Comparison of ENCODE assay signal across 22 cellular contexts in the genomic region with DNA sequence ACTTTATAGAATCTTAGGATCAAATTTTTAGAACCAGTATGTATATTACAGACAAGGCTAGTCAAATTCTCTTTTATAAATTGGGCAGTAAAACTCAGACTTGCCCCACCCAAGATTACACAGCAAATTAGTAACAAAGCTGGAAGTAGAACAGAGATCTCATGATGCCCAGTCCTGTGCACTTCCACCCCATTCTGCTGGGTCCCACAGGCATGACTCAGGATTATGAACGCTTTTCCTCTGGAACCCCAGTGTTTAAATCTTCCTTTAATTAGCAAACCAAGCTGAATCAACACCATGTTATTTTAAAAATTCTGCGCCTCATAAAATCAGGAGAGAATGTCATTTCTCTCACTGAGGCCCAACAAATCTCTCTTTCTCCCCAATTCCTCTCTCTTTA. TPM values are rescaled to one million over a fixed set of nuclear protein-coding genes. Genes with fewer than 3 reads are reported as not detected.
DNase-seq lines count a peak whose midpoint lies in the region; TF ChIP-seq lines count a peak whose summit lies in the region.
"Had no signal": no experiment of that assay in that cellular context is flagged by ENCODE, and none has a peak within 500 bp of the region (broad histone marks: within the 10 kb centered on the region; RNA-seq: fewer than 3 reads in every experiment).

No MANE protein-coding gene starts in this region.

- no peak overlapping the region for H3K4ac ChIP-seq in mesenchymal stem cell (ENCODE audit: low read depth in 1 of 2, low read length in 2 of 2)

- H2BK120ac ChIP-seq in mesenchymal stem cell (ENCODE audit: low read depth, low read length): no peak overlapping the region

- no peak overlapping the region for H3K23ac ChIP-seq in mesenchymal stem cell (ENCODE audit: low read length in 2 of 2)

- peak overlapping the region; percentile 84 for H3K9ac ChIP-seq in mesenchymal stem cell (ENCODE audit: low read length)

- WGBS in mesenchymal stem cell: 57% methylated on average over 2 of the region's 2 CpGs
- 88% methylated on average over 2 of the region's 2 CpGs for WGBS in prostate gland

- H4K91ac ChIP-seq in mesenchymal stem cell (ENCODE audit: low read length): no peak overlapping the region

- no peak overlapping the region for H3K27ac ChIP-seq in mesenchymal stem cell (ENCODE audit: low read length, poor library complexity, severe bottlenecking)
- no peak overlapping the region for H3K27ac ChIP-seq in prostate gland
- H3K27ac ChIP-seq: adrenal gland, left ventricle myocardium inferior had no signal

- H2BK15ac ChIP-seq in mesenchymal stem cell (ENCODE audit: low read depth, poor library complexity, severe bottlenecking): no peak overlapping the region

- no peak overlapping the region for H3K4me2 ChIP-seq in mesenchymal stem cell (ENCODE audit: low read length, poor library complexity, severe bottlenecking)
- H3K4me2 ChIP-seq: GM23338 had no signal

- in situ Hi-C loops in G401 (cut with HindIII; ENCODE audit: low sequenced_read_pairs): no loop called here

- no peak for TF ChIP-seq CTCF in epithelial cell of esophagus (IDR thresholded peaks at IDR 0.05; ENCODE audit: insufficient read depth, low read depth, low read length, missing control alignments)
- no peak for TF ChIP-seq CTCF in prostate gland (IDR thresholded peaks at IDR 0.05)

- no peaks in the 10 kb centered on the region for H3K4me1 ChIP-seq in mesenchymal stem cell (ENCODE audit: control insufficient read depth, insufficient read depth, low read depth, low read length)
- H3K4me1 ChIP-seq in prostate gland (replicated peaks): no peaks in the 10 kb centered on the region

- no peak overlapping the region for H3K18ac ChIP-seq in mesenchymal stem cell (ENCODE audit: low read depth in 1 of 2, low read length in 2 of 2)

- H3K4me3 ChIP-seq in epithelial cell of esophagus (ENCODE audit: low read length): no peak overlapping the region
- H3K4me3 ChIP-seq in mesenchymal stem cell (ENCODE audit: insufficient read depth in 1 of 2, low read depth in 1 of 2, low read length in 2 of 2): no peak overlapping the region
- no peak overlapping the region for H3K4me3 ChIP-seq in prostate gland
- H3K4me3 ChIP-seq: adrenal gland, GM23338, left ventricle myocardium inferior had no signal

- H3K79me1 ChIP-seq in mesenchymal stem cell (replicated peaks; ENCODE audit: low read length, poor library complexity, severe bottlenecking): no peaks in the 10 kb centered on the region

- H2AFZ ChIP-seq in mesenchymal stem cell (ENCODE audit: low read depth, low read length): no peak overlapping the region
- H2AFZ ChIP-seq: GM23338 had no signal

- no peak for TF ChIP-seq POLR2A in prostate gland (IDR thresholded peaks at IDR 0.05)

- peaks cover 0 to 28% of the 10 kb centered on the region in 2 experiments for H3K36me3 ChIP-seq in mesenchymal stem cell (ENCODE audit: control insufficient read depth in 1 of 2, insufficient read depth in 2 of 2, low read depth in 1 of 2, low read length in 2 of 2)
- H3K36me3 ChIP-seq in prostate gland: no peaks in the 10 kb centered on the region
- H3K36me3 ChIP-seq: adrenal gland, left ventricle myocardium inferior had no signal

- intact Hi-C loops in prostate gland (cut with DNase I): no loop called here

- H3K9me3 ChIP-seq in mesenchymal stem cell (ENCODE audit: control insufficient read depth, low read length): no peaks in the 10 kb centered on the region
- no peaks in the 10 kb centered on the region for H3K9me3 ChIP-seq in prostate gland
- H3K9me3 ChIP-seq: adrenal gland, left ventricle myocardium inferior had no signal

- no peak overlapping the region for H2BK5ac ChIP-seq in mesenchymal stem cell (ENCODE audit: low read depth, low read length, poor library complexity, severe bottlenecking)

- no peak overlapping the region for H3K14ac ChIP-seq in mesenchymal stem cell (ENCODE audit: low read length in 2 of 2)

- H4K8ac ChIP-seq in mesenchymal stem cell (ENCODE audit: low read length): no peak overlapping the region

- H2BK12ac ChIP-seq in mesenchymal stem cell (ENCODE audit: low read length in 2 of 2): no peak overlapping the region

- H3K27me3 ChIP-seq in mesenchymal stem cell (ENCODE audit: control insufficient read depth in 1 of 2, insufficient read depth in 1 of 2, low read length in 2 of 2) (no peaks in the 10 kb centered on the region), prostate gland (replicated peaks; ENCODE audit: insufficient read depth) (no peaks in the 10 kb centered on the region)

- DNase-seq in AG20443 (ENCODE audit: low spot score) (peak; percentile 17), HS-5 (ENCODE audit: low read depth) (peak; percentile 44), epithelial cell of esophagus (ENCODE audit: low read depth) (peak; percentile 26), mesenchymal stem cell (no peak), prostate gland (ENCODE audit: low spot score) (no peak), NCI-H2107 treated with DMSO at 0.1 percent for 48 hours (lab: John Stamatoyannopoulos, UW; ENCODE audit: unreplicated experiment) (no peak), G401 (ENCODE audit: low spot score) (no peak)
- no peak for DNase-seq in stimulated activated CD4-positive, alpha-beta T cell treated with anti-CD3 and anti-CD28 coated beads, Interleukin-1b, Interleukin-23, amount 100 ng/mL, for 48 hours
- DNase-seq: activated CD4-positive, alpha-beta T cell treated with anti-CD3 and anti-CD28 coated beads, Interleukin-2, amount 50 U/mL, for 48 hours; activated effector memory CD4-positive, alpha-beta T cell treated with anti-CD3 and anti-CD28 coated beads, Interleukin-2, amount 50 U/mL, for 16 hours; adrenal gland; DMS153; glutamatergic neuron; Karpas-422; left ventricle myocardium inferior; NCI-H1092; NCI-H2081; nephron progenitor cell; NK-92 treated with Interleukin-12 subunit alpha and Interleukin-12 subunit beta, amount 100 ng/mL, for 24 hours; substantia nigra had no signal

- H2AK5ac ChIP-seq in mesenchymal stem cell (ENCODE audit: low read length, severe bottlenecking): no peak overlapping the region

RNA-seq across cellular contexts. Expression of a gene that starts 1.5 kb away (rescaled TPM):
- polyA plus RNA-seq in mesenchymal stem cell (2013, experiment 1 of 2): 1.3 TPM
- 1.5 TPM for polyA plus RNA-seq in mesenchymal stem cell (2013, experiment 2 of 2)
- total RNA-seq in prostate gland: 1 to 10 TPM; 3.4 to 5.2 TPM
- 1.5 and 2.0 TPM in 2 replicates for total RNA-seq in G401 (2014; rRNA removed; shearing (Covaris generic))
- total RNA-seq: GM23338, left ventricle myocardium inferior, progenitor cell of endocrine pancreas had no signal
- polyA plus RNA-seq: GM23338 had no signal

Comparison
In these comparisons a context has a peak if more than half of its experiments do, and no peak if none do; other contexts are left out.
1. DNase-seq: peak in AG20443 (single experiment), HS-5 (single experiment) and epithelial cell of esophagus (single experiment); none in mesenchymal stem cell (single experiment), stimulated activated CD4-positive, alpha-beta T cell treated with anti-CD3 and anti-CD28 coated beads, Interleukin-1b, Interleukin-23, amount 100 ng/mL, for 48 hours (single experiment), prostate gland (single experiment), NCI-H2107 treated with DMSO at 0.1 percent for 48 hours (single experiment) and G401 (single experiment).